ENCODE assay signal across 1 cellular context in the genomic region with DNA sequence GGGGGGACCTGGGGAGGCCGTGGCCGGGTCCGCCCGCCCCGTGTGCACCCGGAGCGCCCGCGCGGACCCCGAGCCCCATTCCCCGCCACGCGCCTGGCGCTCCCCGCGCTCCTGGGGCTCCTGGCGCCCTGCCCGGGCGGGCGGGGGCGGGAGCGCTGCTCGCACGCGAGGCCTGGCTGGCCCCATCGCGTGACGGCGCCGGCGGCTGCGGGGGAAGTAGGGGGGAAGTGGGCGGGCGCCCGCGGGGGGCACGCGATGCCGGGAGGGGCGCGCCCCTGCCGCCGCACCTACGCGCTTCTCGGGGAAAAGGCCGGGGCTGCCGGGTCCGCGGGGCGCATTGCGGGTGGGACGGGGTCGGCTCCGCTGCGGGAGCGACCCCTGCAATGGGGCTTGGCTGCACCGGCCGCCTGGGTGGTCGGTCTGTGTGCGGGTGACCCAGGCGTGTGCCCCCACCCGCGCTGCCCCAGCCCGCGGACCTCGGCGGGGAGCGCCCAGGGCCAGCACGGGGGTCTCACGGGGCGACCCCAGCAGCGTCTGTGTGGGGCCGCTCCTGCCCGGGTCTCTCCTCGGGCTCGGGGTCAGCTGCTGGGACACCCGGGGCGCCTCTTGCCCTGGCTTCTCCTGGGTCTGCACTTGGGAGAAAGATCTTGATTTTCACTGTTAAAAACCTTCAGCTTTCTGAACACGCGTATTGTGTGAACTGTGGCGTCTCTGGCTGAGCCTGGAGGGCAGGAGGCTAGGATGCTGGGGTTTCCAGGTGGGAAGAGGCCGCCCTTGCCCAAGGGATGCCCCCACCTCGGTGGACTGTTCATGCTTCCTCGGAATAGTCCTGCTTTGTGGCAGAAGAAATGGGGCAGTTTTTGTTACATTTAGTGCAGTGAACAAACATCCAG.
TF ChIP-seq lines count a peak whose summit lies in the region.

No MANE protein-coding gene starts in this region.

TF ChIP-seq in HEK293, 187 proteins besides CTCF, POLR2A, EP300 and RAD21 (continued from another document and continues in another):
- TF ChIP-seq, protein P1, sequence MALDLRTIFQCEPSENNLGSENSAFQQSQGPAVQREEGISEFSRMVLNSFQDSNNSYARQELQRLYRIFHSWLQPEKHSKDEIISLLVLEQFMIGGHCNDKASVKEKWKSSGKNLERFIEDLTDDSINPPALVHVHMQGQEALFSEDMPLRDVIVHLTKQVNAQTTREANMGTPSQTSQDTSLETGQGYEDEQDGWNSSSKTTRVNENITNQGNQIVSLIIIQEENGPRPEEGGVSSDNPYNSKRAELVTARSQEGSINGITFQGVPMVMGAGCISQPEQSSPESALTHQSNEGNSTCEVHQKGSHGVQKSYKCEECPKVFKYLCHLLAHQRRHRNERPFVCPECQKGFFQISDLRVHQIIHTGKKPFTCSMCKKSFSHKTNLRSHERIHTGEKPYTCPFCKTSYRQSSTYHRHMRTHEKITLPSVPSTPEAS (tag by site-specific recombination; IDR thresholded peaks at IDR 0.05), result no peak
- TF ChIP-seq, protein P2, sequence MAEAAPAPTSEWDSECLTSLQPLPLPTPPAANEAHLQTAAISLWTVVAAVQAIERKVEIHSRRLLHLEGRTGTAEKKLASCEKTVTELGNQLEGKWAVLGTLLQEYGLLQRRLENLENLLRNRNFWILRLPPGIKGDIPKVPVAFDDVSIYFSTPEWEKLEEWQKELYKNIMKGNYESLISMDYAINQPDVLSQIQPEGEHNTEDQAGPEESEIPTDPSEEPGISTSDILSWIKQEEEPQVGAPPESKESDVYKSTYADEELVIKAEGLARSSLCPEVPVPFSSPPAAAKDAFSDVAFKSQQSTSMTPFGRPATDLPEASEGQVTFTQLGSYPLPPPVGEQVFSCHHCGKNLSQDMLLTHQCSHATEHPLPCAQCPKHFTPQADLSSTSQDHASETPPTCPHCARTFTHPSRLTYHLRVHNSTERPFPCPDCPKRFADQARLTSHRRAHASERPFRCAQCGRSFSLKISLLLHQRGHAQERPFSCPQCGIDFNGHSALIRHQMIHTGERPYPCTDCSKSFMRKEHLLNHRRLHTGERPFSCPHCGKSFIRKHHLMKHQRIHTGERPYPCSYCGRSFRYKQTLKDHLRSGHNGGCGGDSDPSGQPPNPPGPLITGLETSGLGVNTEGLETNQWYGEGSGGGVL (tag by site-specific recombination; IDR thresholded peaks at IDR 0.05), result peak; percentile 96
- TF ChIP-seq ZSCAN23 (tag by site-specific recombination; IDR thresholded peaks at IDR 0.05) (no peak), ZNF654 (tag by site-specific recombination; IDR thresholded peaks at IDR 0.05; ENCODE audit: low read depth) (no peak), ZNF302 (tag by site-specific recombination; IDR thresholded peaks at IDR 0.05; ENCODE audit: low read depth) (no peak), ZNF175 (tag by site-specific recombination; IDR thresholded peaks at IDR 0.05) (no peak), ZNF585B (tag by site-specific recombination; IDR thresholded peaks at IDR 0.05) (no peak), ZNF621 (tag by site-specific recombination; IDR thresholded peaks at IDR 0.05) (no peak), ZNF664 (tag by site-specific recombination; IDR thresholded peaks at IDR 0.05) (no peak), ZNF324 (tag by site-specific recombination; IDR thresholded peaks at IDR 0.05) (no peak), ZNF830 (tag by site-specific recombination; IDR thresholded peaks at IDR 0.05; ENCODE audit: low read depth) (no peak), ZNF211 (tag by site-specific recombination; IDR thresholded peaks at IDR 0.05; ENCODE audit: low read depth) (no peak), ZNF777 (tag by site-specific recombination; IDR thresholded peaks at IDR 0.05; ENCODE audit: borderline replicate concordance) (no peak), PRDM1 (tag by site-specific recombination; IDR thresholded peaks at IDR 0.05) (no peak), ZNF660 (tag by site-specific recombination; IDR thresholded peaks at IDR 0.05) (peak; percentile 25; the same call in 1 of the 2 replicates), MYNN (tag by site-specific recombination; IDR thresholded peaks at IDR 0.05; ENCODE audit: borderline replicate concordance) (no peak), GLI4 (tag by site-specific recombination; IDR thresholded peaks at IDR 0.05) (no peak), ZNF416 (tag by site-specific recombination; IDR thresholded peaks at IDR 0.05) (no peak), ZXDB (tag by site-specific recombination; IDR thresholded peaks at IDR 0.05) (no peak), ZNF549 (tag by site-specific recombination; IDR thresholded peaks at IDR 0.05) (no peak), ZNF404 (tag by site-specific recombination; IDR thresholded peaks at IDR 0.05) (no peak), MEIS1 (CRISPR knock-in tag; IDR thresholded peaks at IDR 0.05; ENCODE audit: borderline replicate concordance) (peak; percentile 59; the same call in 1 of the 2 replicates), ZNF626 (tag by site-specific recombination; IDR thresholded peaks at IDR 0.05) (no peak), HOXC10 (CRISPR knock-in tag; IDR thresholded peaks at IDR 0.05) (no peak), GLIS2 (tag by site-specific recombination; IDR thresholded peaks at IDR 0.05) (peak; percentile 79), SP3 (tag by site-specific recombination; IDR thresholded peaks at IDR 0.05) (no peak), ZNF354C (tag by site-specific recombination; IDR thresholded peaks at IDR 0.05; ENCODE audit: borderline replicate concordance, low read depth) (no peak), ZNF510 (tag by site-specific recombination; IDR thresholded peaks at IDR 0.05; ENCODE audit: insufficient replicate concordance) (no peak), ZSCAN16 (tag by site-specific recombination; IDR thresholded peaks at IDR 0.05) (no peak), FEZF1 (tag by site-specific recombination; IDR thresholded peaks at IDR 0.05) (no peak), KLF7 (tag by site-specific recombination; IDR thresholded peaks at IDR 0.05; ENCODE audit: borderline replicate concordance) (no peak), ZFP3 (tag by site-specific recombination; IDR thresholded peaks at IDR 0.05; ENCODE audit: low read depth) (no peak), ZNF530 (tag by site-specific recombination; IDR thresholded peaks at IDR 0.05; ENCODE audit: low read depth) (no peak), SCRT2 (tag by site-specific recombination; IDR thresholded peaks at IDR 0.05) (no peak), ZNF138 (tag by site-specific recombination; IDR thresholded peaks at IDR 0.05; ENCODE audit: borderline replicate concordance) (no peak), ZNF560 (tag by site-specific recombination; IDR thresholded peaks at IDR 0.05; ENCODE audit: borderline replicate concordance) (no peak), ZNF548 (tag by site-specific recombination; IDR thresholded peaks at IDR 0.05) (no peak), ZNF133 (tag by site-specific recombination; IDR thresholded peaks at IDR 0.05) (no peak), ZNF747 (tag by site-specific recombination; IDR thresholded peaks at IDR 0.05) (no peak), REPIN1 (tag by site-specific recombination; IDR thresholded peaks at IDR 0.05; ENCODE audit: low read depth) (no peak), KLF8 (tag by site-specific recombination; IDR thresholded peaks at IDR 0.05) (no peak)
- TF ChIP-seq, protein P3, sequence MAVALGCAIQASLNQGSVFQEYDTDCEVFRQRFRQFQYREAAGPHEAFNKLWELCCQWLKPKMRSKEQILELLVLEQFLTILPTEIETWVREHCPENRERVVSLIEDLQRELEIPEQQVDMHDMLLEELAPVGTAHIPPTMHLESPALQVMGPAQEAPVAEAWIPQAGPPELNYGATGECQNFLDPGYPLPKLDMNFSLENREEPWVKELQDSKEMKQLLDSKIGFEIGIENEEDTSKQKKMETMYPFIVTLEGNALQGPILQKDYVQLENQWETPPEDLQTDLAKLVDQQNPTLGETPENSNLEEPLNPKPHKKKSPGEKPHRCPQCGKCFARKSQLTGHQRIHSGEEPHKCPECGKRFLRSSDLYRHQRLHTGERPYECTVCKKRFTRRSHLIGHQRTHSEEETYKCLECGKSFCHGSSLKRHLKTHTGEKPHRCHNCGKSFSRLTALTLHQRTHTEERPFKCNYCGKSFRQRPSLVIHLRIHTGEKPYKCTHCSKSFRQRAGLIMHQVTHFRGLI (tag by site-specific recombination; IDR thresholded peaks at IDR 0.05), result no peak
- TF ChIP-seq, protein P4, sequence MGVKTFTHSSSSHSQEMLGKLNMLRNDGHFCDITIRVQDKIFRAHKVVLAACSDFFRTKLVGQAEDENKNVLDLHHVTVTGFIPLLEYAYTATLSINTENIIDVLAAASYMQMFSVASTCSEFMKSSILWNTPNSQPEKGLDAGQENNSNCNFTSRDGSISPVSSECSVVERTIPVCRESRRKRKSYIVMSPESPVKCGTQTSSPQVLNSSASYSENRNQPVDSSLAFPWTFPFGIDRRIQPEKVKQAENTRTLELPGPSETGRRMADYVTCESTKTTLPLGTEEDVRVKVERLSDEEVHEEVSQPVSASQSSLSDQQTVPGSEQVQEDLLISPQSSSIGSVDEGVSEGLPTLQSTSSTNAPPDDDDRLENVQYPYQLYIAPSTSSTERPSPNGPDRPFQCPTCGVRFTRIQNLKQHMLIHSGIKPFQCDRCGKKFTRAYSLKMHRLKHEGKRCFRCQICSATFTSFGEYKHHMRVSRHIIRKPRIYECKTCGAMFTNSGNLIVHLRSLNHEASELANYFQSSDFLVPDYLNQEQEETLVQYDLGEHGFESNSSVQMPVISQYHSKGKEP (tag by site-specific recombination; IDR thresholded peaks at IDR 0.05), result 0 out of 2 replicates have a peak, but pooled peaks have one; percentile 29
- TF ChIP-seq, protein P5, sequence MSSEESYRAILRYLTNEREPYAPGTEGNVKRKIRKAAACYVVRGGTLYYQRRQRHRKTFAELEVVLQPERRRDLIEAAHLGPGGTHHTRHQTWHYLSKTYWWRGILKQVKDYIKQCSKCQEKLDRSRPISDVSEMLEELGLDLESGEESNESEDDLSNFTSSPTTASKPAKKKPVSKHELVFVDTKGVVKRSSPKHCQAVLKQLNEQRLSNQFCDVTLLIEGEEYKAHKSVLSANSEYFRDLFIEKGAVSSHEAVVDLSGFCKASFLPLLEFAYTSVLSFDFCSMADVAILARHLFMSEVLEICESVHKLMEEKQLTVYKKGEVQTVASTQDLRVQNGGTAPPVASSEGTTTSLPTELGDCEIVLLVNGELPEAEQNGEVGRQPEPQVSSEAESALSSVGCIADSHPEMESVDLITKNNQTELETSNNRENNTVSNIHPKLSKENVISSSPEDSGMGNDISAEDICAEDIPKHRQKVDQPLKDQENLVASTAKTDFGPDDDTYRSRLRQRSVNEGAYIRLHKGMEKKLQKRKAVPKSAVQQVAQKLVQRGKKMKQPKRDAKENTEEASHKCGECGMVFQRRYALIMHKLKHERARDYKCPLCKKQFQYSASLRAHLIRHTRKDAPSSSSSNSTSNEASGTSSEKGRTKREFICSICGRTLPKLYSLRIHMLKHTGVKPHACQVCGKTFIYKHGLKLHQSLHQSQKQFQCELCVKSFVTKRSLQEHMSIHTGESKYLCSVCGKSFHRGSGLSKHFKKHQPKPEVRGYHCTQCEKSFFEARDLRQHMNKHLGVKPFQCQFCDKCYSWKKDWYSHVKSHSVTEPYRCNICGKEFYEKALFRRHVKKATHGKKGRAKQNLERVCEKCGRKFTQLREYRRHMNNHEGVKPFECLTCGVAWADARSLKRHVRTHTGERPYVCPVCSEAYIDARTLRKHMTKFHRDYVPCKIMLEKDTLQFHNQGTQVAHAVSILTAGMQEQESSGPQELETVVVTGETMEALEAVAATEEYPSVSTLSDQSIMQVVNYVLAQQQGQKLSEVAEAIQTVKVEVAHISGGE (tag by site-specific recombination; conservative IDR thresholded peaks at IDR 0.05; ENCODE audit: low read depth), result no peak
- TF ChIP-seq, protein P6, sequence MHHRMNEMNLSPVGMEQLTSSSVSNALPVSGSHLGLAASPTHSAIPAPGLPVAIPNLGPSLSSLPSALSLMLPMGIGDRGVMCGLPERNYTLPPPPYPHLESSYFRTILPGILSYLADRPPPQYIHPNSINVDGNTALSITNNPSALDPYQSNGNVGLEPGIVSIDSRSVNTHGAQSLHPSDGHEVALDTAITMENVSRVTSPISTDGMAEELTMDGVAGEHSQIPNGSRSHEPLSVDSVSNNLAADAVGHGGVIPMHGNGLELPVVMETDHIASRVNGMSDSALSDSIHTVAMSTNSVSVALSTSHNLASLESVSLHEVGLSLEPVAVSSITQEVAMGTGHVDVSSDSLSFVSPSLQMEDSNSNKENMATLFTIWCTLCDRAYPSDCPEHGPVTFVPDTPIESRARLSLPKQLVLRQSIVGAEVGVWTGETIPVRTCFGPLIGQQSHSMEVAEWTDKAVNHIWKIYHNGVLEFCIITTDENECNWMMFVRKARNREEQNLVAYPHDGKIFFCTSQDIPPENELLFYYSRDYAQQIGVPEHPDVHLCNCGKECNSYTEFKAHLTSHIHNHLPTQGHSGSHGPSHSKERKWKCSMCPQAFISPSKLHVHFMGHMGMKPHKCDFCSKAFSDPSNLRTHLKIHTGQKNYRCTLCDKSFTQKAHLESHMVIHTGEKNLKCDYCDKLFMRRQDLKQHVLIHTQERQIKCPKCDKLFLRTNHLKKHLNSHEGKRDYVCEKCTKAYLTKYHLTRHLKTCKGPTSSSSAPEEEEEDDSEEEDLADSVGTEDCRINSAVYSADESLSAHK (tag by site-specific recombination; IDR thresholded peaks at IDR 0.05), result no peak
- TF ChIP-seq, protein P7, sequence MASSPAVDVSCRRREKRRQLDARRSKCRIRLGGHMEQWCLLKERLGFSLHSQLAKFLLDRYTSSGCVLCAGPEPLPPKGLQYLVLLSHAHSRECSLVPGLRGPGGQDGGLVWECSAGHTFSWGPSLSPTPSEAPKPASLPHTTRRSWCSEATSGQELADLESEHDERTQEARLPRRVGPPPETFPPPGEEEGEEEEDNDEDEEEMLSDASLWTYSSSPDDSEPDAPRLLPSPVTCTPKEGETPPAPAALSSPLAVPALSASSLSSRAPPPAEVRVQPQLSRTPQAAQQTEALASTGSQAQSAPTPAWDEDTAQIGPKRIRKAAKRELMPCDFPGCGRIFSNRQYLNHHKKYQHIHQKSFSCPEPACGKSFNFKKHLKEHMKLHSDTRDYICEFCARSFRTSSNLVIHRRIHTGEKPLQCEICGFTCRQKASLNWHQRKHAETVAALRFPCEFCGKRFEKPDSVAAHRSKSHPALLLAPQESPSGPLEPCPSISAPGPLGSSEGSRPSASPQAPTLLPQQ (tag by site-specific recombination; IDR thresholded peaks at IDR 0.05), result no peak
- TF ChIP-seq, protein P8, sequence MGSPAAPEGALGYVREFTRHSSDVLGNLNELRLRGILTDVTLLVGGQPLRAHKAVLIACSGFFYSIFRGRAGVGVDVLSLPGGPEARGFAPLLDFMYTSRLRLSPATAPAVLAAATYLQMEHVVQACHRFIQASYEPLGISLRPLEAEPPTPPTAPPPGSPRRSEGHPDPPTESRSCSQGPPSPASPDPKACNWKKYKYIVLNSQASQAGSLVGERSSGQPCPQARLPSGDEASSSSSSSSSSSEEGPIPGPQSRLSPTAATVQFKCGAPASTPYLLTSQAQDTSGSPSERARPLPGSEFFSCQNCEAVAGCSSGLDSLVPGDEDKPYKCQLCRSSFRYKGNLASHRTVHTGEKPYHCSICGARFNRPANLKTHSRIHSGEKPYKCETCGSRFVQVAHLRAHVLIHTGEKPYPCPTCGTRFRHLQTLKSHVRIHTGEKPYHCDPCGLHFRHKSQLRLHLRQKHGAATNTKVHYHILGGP (tag by site-specific recombination; IDR thresholded peaks at IDR 0.05), result no peak
- TF ChIP-seq, protein P9, sequence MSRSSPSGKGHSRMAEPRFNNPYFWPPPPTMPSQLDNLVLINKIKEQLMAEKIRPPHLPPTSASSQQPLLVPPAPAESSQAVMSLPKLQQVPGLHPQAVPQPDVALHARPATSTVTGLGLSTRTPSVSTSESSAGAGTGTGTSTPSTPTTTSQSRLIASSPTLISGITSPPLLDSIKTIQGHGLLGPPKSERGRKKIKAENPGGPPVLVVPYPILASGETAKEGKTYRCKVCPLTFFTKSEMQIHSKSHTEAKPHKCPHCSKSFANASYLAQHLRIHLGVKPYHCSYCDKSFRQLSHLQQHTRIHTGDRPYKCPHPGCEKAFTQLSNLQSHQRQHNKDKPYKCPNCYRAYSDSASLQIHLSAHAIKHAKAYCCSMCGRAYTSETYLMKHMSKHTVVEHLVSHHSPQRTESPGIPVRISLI (tag by site-specific recombination; IDR thresholded peaks at IDR 0.05), result no peak
